Comparison of ENCODE assay signal across 18 cellular contexts in the genomic region with DNA sequence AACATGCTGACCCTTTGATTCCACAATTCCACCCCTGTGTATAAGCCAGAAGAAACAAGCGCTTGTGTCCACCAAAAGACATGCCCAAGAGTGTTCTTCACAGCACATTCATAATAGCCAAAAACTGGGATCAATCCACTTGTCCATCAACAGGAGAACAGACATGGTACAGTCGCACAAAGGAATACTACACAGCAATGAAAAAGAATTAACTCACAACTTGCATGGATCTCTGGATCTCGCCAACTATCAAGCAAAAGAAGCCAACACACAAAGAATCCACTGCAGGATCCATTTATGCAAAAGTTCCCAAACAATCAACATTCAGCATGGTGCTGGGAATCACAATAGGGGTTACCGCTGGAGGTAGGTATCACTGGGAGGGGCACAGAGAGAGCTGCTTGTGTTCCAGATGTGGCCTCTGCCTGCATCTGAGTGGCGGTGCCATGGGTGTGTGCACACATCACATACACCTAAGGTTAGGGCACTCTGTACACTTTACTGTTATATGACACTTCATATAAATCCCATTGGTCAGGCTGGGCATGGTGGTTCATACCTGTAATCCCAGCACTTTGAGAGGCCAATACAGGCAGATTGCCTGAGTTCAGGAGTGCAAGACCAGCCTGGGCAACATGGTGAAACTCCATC. TPM values are rescaled to one million over a fixed set of nuclear protein-coding genes. Genes with fewer than 3 reads are reported as not detected.
DNase-seq lines count a peak whose midpoint lies in the region; ATAC-seq lines count a peak whose summit lies in the region.
"Had no signal": no experiment of that assay in that cellular context is flagged by ENCODE, and none has a peak within 500 bp of the region (broad histone marks: within the 10 kb centered on the region; RNA-seq: fewer than 3 reads in every experiment).

No MANE protein-coding gene starts in this region.

- peak overlapping the region; percentile 59; the same call in 1 of the 2 replicates for H3K9ac ChIP-seq in Karpas-422 (ENCODE audit: low read length)
- H3K9ac ChIP-seq: BLaER1 had no signal

- H3K36me3 Mint-ChIP-seq in activated CD8-positive, alpha-beta memory T cell treated with anti-CD3 and anti-CD28 coated beads, Interleukin-2, amount 10 ng/mL, durations not matched to agents 7 days and 5 days: no peaks in the 10 kb centered on the region
- H3K36me3 Mint-ChIP-seq in stimulated activated naive B cell treated with anti-CD40 and anti-IgM and Interleukin-4, amounts not matched to agents 10 μg/mL and 1 μg/mL and 100 μg/mL, for 72 hours: peaks cover 5 to 7% of the 10 kb centered on the region in 2 donors
- H3K36me3 Mint-ChIP-seq: CD4-positive, alpha-beta memory T cell had no signal

- H3K4me3 ChIP-seq in Karpas-422 (ENCODE audit: low read length): no peak overlapping the region
- no peak overlapping the region for H3K4me3 ChIP-seq in H7 (ENCODE audit: insufficient read depth, low read depth, low read length)
- H3K4me3 ChIP-seq: BLaER1 had no signal

- peaks cover 91% of the 10 kb centered on the region for H3K4me1 ChIP-seq in Karpas-422 (ENCODE audit: low read length)

- no peak for ATAC-seq in activated CD8-positive, alpha-beta memory T cell treated with anti-CD3 and anti-CD28 coated beads, Interleukin-2, amount 10 ng/mL, durations not matched to agents 7 days and 5 days
- ATAC-seq in left colon (peak; percentile 63), sciatic nerve (no peak)
- no peak for ATAC-seq in stimulated activated naive B cell treated with anti-CD40 and anti-IgM and Interleukin-4, amounts not matched to agents 10 μg/mL and 1 μg/mL and 100 μg/mL, for 72 hours (replicated peaks)

- no peaks in the 10 kb centered on the region for H4K20me1 ChIP-seq in Karpas-422 (ENCODE audit: insufficient read depth, low read depth, low read length)
- H4K20me1 ChIP-seq: BLaER1 had no signal

- H3K9me2 ChIP-seq in Karpas-422 (replicated peaks; ENCODE audit: insufficient read depth, low read length): no peaks in the 10 kb centered on the region

- intact Hi-C loops in left colon (cut with DNase I, micrococcal nuclease) (no loop called here), sciatic nerve (cut with DNase I) (no loop called here)

- no peak overlapping the region for H3K4me2 ChIP-seq in Karpas-422 (ENCODE audit: low read depth, low read length, poor library complexity, severe bottlenecking)
- H3K4me2 ChIP-seq: BLaER1 had no signal

- CTCF ChIA-PET in activated CD8-positive, alpha-beta memory T cell treated with anti-CD3 and anti-CD28 coated beads, Interleukin-2, amount 10 ng/mL, durations not matched to agents 7 days and 5 days (lab: Charles Lee): no interaction called here

- peaks cover 14% of the 10 kb centered on the region for H3K27me3 Mint-ChIP-seq in activated CD8-positive, alpha-beta memory T cell treated with anti-CD3 and anti-CD28 coated beads, Interleukin-2, amount 10 ng/mL, durations not matched to agents 7 days and 5 days
- no peaks in the 10 kb centered on the region for H3K27me3 Mint-ChIP-seq in stimulated activated naive B cell treated with anti-CD40 and anti-IgM and Interleukin-4, amounts not matched to agents 10 μg/mL and 1 μg/mL and 100 μg/mL, for 72 hours

- no peak overlapping the region for H3K27ac Mint-ChIP-seq in activated CD8-positive, alpha-beta memory T cell treated with anti-CD3 and anti-CD28 coated beads, Interleukin-2, amount 10 ng/mL, durations not matched to agents 7 days and 5 days
- peak overlapping the region; percentile 11 for H3K27ac Mint-ChIP-seq in stimulated activated naive B cell treated with anti-CD40 and anti-IgM and Interleukin-4, amounts not matched to agents 10 μg/mL and 1 μg/mL and 100 μg/mL, for 72 hours
- H3K27ac Mint-ChIP-seq: CD14-positive monocyte; CD4-positive, alpha-beta memory T cell; HFFc6 had no signal

- H3K4me1 Mint-ChIP-seq in activated CD8-positive, alpha-beta memory T cell treated with anti-CD3 and anti-CD28 coated beads, Interleukin-2, amount 10 ng/mL, durations not matched to agents 7 days and 5 days: no peaks in the 10 kb centered on the region
- H3K4me1 Mint-ChIP-seq in stimulated activated naive B cell treated with anti-CD40 and anti-IgM and Interleukin-4, amounts not matched to agents 10 μg/mL and 1 μg/mL and 100 μg/mL, for 72 hours: peaks cover 24 to 31% of the 10 kb centered on the region in 2 donors

- no peak overlapping the region for H2AFZ ChIP-seq in Karpas-422 (ENCODE audit: low read length)

- H3K27ac ChIP-seq in Karpas-422 (ENCODE audit: low read length): peak overlapping the region; percentile 93
- H3K27ac ChIP-seq: 22Rv1, BLaER1, HL-60 had no signal

- peaks cover 47% of the 10 kb centered on the region for H3K79me2 ChIP-seq in Karpas-422 (ENCODE audit: low read length)

- H3K9me3 Mint-ChIP-seq in activated CD8-positive, alpha-beta memory T cell treated with anti-CD3 and anti-CD28 coated beads, Interleukin-2, amount 10 ng/mL, durations not matched to agents 7 days and 5 days (ENCODE audit: low read depth): no peaks in the 10 kb centered on the region
- peaks cover 0 to 2% of the 10 kb centered on the region in 2 donors for H3K9me3 Mint-ChIP-seq in stimulated activated naive B cell treated with anti-CD40 and anti-IgM and Interleukin-4, amounts not matched to agents 10 μg/mL and 1 μg/mL and 100 μg/mL, for 72 hours

- peaks cover 9% of the 10 kb centered on the region; the same call in 1 of the 2 replicates for H3K9me3 ChIP-seq in Karpas-422 (ENCODE audit: low read length)

- H3K36me3 ChIP-seq in Karpas-422 (ENCODE audit: insufficient read depth, low read length) (peaks cover 23% of the 10 kb centered on the region), H7 (replicated peaks; ENCODE audit: control insufficient read depth, insufficient read depth, low read length) (no peaks in the 10 kb centered on the region)

- H3K4me3 Mint-ChIP-seq in activated CD8-positive, alpha-beta memory T cell treated with anti-CD3 and anti-CD28 coated beads, Interleukin-2, amount 10 ng/mL, durations not matched to agents 7 days and 5 days: no peak overlapping the region
- no peak overlapping the region for H3K4me3 Mint-ChIP-seq in stimulated activated naive B cell treated with anti-CD40 and anti-IgM and Interleukin-4, amounts not matched to agents 10 μg/mL and 1 μg/mL and 100 μg/mL, for 72 hours
- H3K4me3 Mint-ChIP-seq: CD14-positive monocyte; CD4-positive, alpha-beta memory T cell; HFFc6 had no signal

- DNase-seq in activated CD8-positive, alpha-beta memory T cell treated with anti-CD3 and anti-CD28 coated beads, Interleukin-2, amount 10 ng/mL, durations not matched to agents 7 days and 5 days: peak; percentile 26
- no peak for DNase-seq in activated CD8-positive, alpha-beta memory T cell treated with anti-CD3 and anti-CD28 coated beads for 24 hours
- DNase-seq in Karpas-422 (no peak), left colon (no peak), H7 (no peak), sciatic nerve (ENCODE audit: low spot score) (no peak), GF-D8 (lab: John Stamatoyannopoulos, UW) (no peak)
- DNase-seq in stimulated activated naive B cell treated with anti-CD40 and anti-IgM and Interleukin-4, amounts not matched to agents 10 μg/mL and 1 μg/mL and 100 μg/mL, for 72 hours: no peak
- DNase-seq: CD4-positive, alpha-beta memory T cell; DMS153; DMS79; GDM1; HCEC 1CT; HFFc6 had no signal

- H3K27me3 ChIP-seq in Karpas-422 (ENCODE audit: low read length): no peaks in the 10 kb centered on the region
- H3K27me3 ChIP-seq in H7 (ENCODE audit: control insufficient read depth, insufficient read depth, low read length): no peaks in the 10 kb centered on the region
- H3K27me3 ChIP-seq: BLaER1 had no signal

RNA-seq across cellular contexts. Expression of a gene that starts 30.9 kb away (rescaled TPM):
- under 1 TPM; 0.42 to 0.91 TPM for total RNA-seq in activated CD8-positive, alpha-beta memory T cell treated with anti-CD3 and anti-CD28 coated beads, Interleukin-2, amount 10 ng/mL, durations not matched to agents 7 days and 5 days
- 40.1 and 56.1 TPM in 2 replicates for total RNA-seq in Karpas-422 (2014; rRNA removed; shearing (Covaris generic); ENCODE audit: low replicate concordance)
- 100 to 1,000 TPM; 125 to 135 TPM for total RNA-seq in left colon
- 4.5 and 10.5 TPM in 2 replicates for total RNA-seq in H7 (2014; rRNA removed; shearing (Covaris generic))
- 41.8 TPM for total RNA-seq in sciatic nerve
